12 cellular contexts compared by ENCODE assay signal in genomic region chr4:158783775-158784174, GRCh38. TPM values are rescaled to one million over a fixed set of nuclear protein-coding genes. Genes with fewer than 3 reads are reported as not detected.
DNase-seq lines count a peak whose midpoint lies in the region; ATAC-seq and TF ChIP-seq lines count a peak whose summit lies in the region.
"Had no signal": no experiment of that assay in that cellular context is flagged by ENCODE, and none has a peak within 500 bp of the region (broad histone marks: within the 10 kb centered on the region; RNA-seq: fewer than 3 reads in every experiment).

No MANE protein-coding gene starts in this region.

- H3K9me3 Mint-ChIP-seq in HFFc6 = no peaks in the 10 kb centered on the region
- H3K9me3 Mint-ChIP-seq: neural crest cell had no signal

- no peaks in the 10 kb centered on the region for H3K9me3 ChIP-seq in AG04450 (ENCODE audit: control insufficient read depth, insufficient read depth, low read length)
- H3K9me3 ChIP-seq in body of pancreas = no peaks in the 10 kb centered on the region
- H3K9me3 ChIP-seq in mesenchymal stem cell (ENCODE audit: control insufficient read depth, low read length) = no peaks in the 10 kb centered on the region

- peak overlapping the region; percentile 59 for H3K4me3 Mint-ChIP-seq in HFFc6
- H3K4me3 Mint-ChIP-seq: neural crest cell had no signal

- intact Hi-C loops in body of pancreas (cut with DNase I) = no loop called here

- DNase-seq in AG04450 (ENCODE audit: low read depth, low spot score) (peak; percentile 24), HFFc6 (peak; percentile 52), body of pancreas (no peak), mesenchymal stem cell (peak; percentile 62), RKO (ENCODE audit: low spot score) (no peak), NCI-H1436 (lab: John Stamatoyannopoulos, UW) (no peak)
- DNase-seq: activated T-cell treated with anti-CD3 and anti-CD28 coated beads, Interleukin-2, amount 50 U/mL, for 1 hour; central memory CD4-positive, alpha-beta T cell had no signal

- H2AK5ac ChIP-seq in mesenchymal stem cell (ENCODE audit: low read length, severe bottlenecking) = no peak overlapping the region

- no peaks in the 10 kb centered on the region for H3K36me3 ChIP-seq in body of pancreas (replicated peaks in 1 of 2; ENCODE audit: insufficient read depth in 1 of 2, low read depth in 2 of 2)
- H3K36me3 ChIP-seq in mesenchymal stem cell (ENCODE audit: control insufficient read depth in 1 of 2, insufficient read depth in 2 of 2, low read depth in 1 of 2, low read length in 2 of 2) = no peaks in the 10 kb centered on the region

- no peak overlapping the region for H2BK15ac ChIP-seq in mesenchymal stem cell (ENCODE audit: low read depth, poor library complexity, severe bottlenecking)

- H2BK5ac ChIP-seq in mesenchymal stem cell (ENCODE audit: low read depth, low read length, poor library complexity, severe bottlenecking) = no peak overlapping the region

- H3K9ac ChIP-seq in mesenchymal stem cell (ENCODE audit: low read length) = no peak overlapping the region

- peak overlapping the region in 1 of 2 experiments; percentile 75 for H3K4ac ChIP-seq in mesenchymal stem cell (ENCODE audit: low read depth in 1 of 2, low read length in 2 of 2)

- H3K27ac ChIP-seq in AG04450 (ENCODE audit: low read depth, low read length) = no peak overlapping the region
- peak overlapping the region in 3 of 4 donors; percentile 31 to 69 (median 44) for H3K27ac ChIP-seq in body of pancreas
- no peak overlapping the region for H3K27ac ChIP-seq in mesenchymal stem cell (ENCODE audit: low read length, poor library complexity, severe bottlenecking)
- H3K27ac ChIP-seq: C4-2B had no signal

- CTCF ChIA-PET in AG04450 (lab: Charles Lee) = no interaction called here

- peak overlapping the region in 1 of 2 experiments; percentile 93 for H3K18ac ChIP-seq in mesenchymal stem cell (ENCODE audit: low read depth in 1 of 2, low read length in 2 of 2)

- TF ChIP-seq POLR2A in body of pancreas (IDR thresholded peaks at IDR 0.05) = no peak

- H3K27ac Mint-ChIP-seq in HFFc6 = peak overlapping the region; percentile 80

- ATAC-seq in body of pancreas = no peak
- ATAC-seq in GM18870 (IDR thresholded peaks at IDR 0.05; ENCODE audit: unreplicated experiment) = no peak
- ATAC-seq in HG02798 (IDR thresholded peaks at IDR 0.05; ENCODE audit: poor library complexity, unreplicated experiment) = no peak

- H3K4me1 Mint-ChIP-seq in HFFc6 (ENCODE audit: low read depth) = peaks cover 71% of the 10 kb centered on the region

- H3K4me3 ChIP-seq in AG04450 (ENCODE audit: low read depth, low read length) (no peak overlapping the region), body of pancreas (no peak overlapping the region), mesenchymal stem cell (ENCODE audit: insufficient read depth in 1 of 2, low read depth in 1 of 2, low read length in 2 of 2) (no peak overlapping the region)

- H2AFZ ChIP-seq in mesenchymal stem cell (ENCODE audit: low read depth, low read length) = no peak overlapping the region

- no peak overlapping the region for H4K8ac ChIP-seq in mesenchymal stem cell (ENCODE audit: low read length)

- H3K14ac ChIP-seq in mesenchymal stem cell (ENCODE audit: low read length in 2 of 2) = peak overlapping the region in 1 of 2 experiments; percentile 84

- H4K91ac ChIP-seq in mesenchymal stem cell (ENCODE audit: low read length) = no peak overlapping the region

- no peak overlapping the region for H3K4me2 ChIP-seq in mesenchymal stem cell (ENCODE audit: low read length, poor library complexity, severe bottlenecking)

- POLR2A ChIA-PET in AG04450 (lab: Yijun Ruan, JAX) = interaction anchor here (1.5 kb wide), 1 partner anchor 14 kb away, joined by 4 read pairs; no protein-coding TSS in a partner anchor

- H3K4me1 ChIP-seq in body of pancreas (peaks cover 58% of the 10 kb centered on the region), mesenchymal stem cell (ENCODE audit: control insufficient read depth, insufficient read depth, low read depth, low read length) (peaks cover 2% of the 10 kb centered on the region)

- TF ChIP-seq CTCF in AG04450 (IDR thresholded peaks at IDR 0.05; ENCODE audit: low read depth, low read length) (no peak), HFFc6 (IDR thresholded peaks at IDR 0.05) (no peak), body of pancreas (IDR thresholded peaks at IDR 0.05) (no peak)

- 60 to 61% methylated on average over 2 of the region's 2 CpGs for WGBS in body of pancreas, 2 donors
- WGBS in mesenchymal stem cell = 33% methylated on average over 1 of the region's 2 CpGs

- H3K27me3 ChIP-seq in AG04450 (ENCODE audit: control insufficient read depth, insufficient read depth, low read length) (no peaks in the 10 kb centered on the region), body of pancreas (no peaks in the 10 kb centered on the region), mesenchymal stem cell (ENCODE audit: control insufficient read depth in 1 of 2, insufficient read depth in 1 of 2, low read length in 2 of 2) (no peaks in the 10 kb centered on the region)

- H3K79me1 ChIP-seq in mesenchymal stem cell (replicated peaks; ENCODE audit: low read length, poor library complexity, severe bottlenecking) = peaks cover 26% of the 10 kb centered on the region

- H3K36me3 Mint-ChIP-seq in HFFc6 (ENCODE audit: low read depth) = no peaks in the 10 kb centered on the region

- no peak overlapping the region for H3K23ac ChIP-seq in mesenchymal stem cell (ENCODE audit: low read length in 2 of 2)

- peak overlapping the region in 1 of 2 experiments; percentile 78 for H2BK12ac ChIP-seq in mesenchymal stem cell (ENCODE audit: low read length in 2 of 2)

- H3K27me3 Mint-ChIP-seq in HFFc6 (ENCODE audit: insufficient read depth) = no peaks in the 10 kb centered on the region

- no peak overlapping the region for H2BK120ac ChIP-seq in mesenchymal stem cell (ENCODE audit: low read depth, low read length)

RNA-seq across cellular contexts. Expression of gene FNIP2, which starts 14.9 kb away (rescaled TPM):
- polyA plus RNA-seq in AG04450 (2011; rRNA removed) = 8.4 and 9.8 TPM in 2 replicates
- 22.5 and 22.8 TPM in 2 replicates for polyA minus RNA-seq in AG04450 (2011; rRNA and poly(A)+ RNA removed)
- 10 to 100 TPM; 14.1 to 22.2 (median 18.2) TPM for total RNA-seq in HFFc6 (2021; fragmentation: NEBNext Ultra II Directional; extraction: Animal tissue kit (Norgen Biotek cat#: 25700))
- total RNA-seq in body of pancreas = 10 to 100 TPM; 26.7 to 38.2 TPM
- polyA plus RNA-seq in mesenchymal stem cell (2013, experiment 1 of 2) = 16.4 TPM
- polyA plus RNA-seq in mesenchymal stem cell (2013, experiment 2 of 2) = 18.0 TPM

Comparison
In these comparisons a context has a peak if more than half of its experiments do, and no peak if none do; other contexts are left out.
1. DNase-seq: peak in AG04450 (single experiment), HFFc6 (single experiment) and mesenchymal stem cell (single experiment); none in body of pancreas (0 of 4), RKO (single experiment) and NCI-H1436 (single experiment).
2. H3K27ac ChIP-seq: peak in body of pancreas (3 of 4); none in AG04450 (single experiment) and mesenchymal stem cell (single experiment).